ENCODE assay signal across 8 cellular contexts in the genomic region with DNA sequence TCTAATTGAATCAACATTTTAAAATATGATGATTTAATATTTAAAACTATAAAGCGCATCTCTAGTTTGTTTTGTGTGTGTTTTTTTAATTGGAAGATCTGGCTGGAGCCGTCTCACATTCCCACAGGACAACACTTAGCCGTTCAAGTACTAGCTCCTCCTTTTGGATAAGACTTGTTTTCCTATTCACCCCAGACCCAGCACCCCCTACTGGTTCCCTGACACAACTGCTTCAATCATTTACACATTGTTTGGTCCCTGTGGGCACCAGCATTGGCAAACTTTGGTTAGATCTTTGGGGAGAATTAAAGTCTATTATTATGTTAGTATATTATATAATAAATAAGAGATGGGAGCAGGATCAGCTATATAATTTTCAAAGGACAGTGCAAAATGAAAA. TPM values are rescaled to one million over a fixed set of nuclear protein-coding genes. Genes with fewer than 3 reads are reported as not detected.
DNase-seq lines count a peak whose midpoint lies in the region; ATAC-seq, FAIRE-seq and TF ChIP-seq lines count a peak whose summit lies in the region.

No MANE protein-coding gene starts in this region.

- no peaks in the 10 kb centered on the region for H3K4me1 Mint-ChIP-seq in astrocyte (ENCODE audit: low read depth, unreplicated experiment)
- H3K4me1 Mint-ChIP-seq in progenitor cell of endocrine pancreas (ENCODE audit: low read depth): no peaks in the 10 kb centered on the region

- DNase-seq in NCI-H2227 (lab: John Stamatoyannopoulos, UW; ENCODE audit: unreplicated experiment) (peak; percentile 23), NCI-H2227 treated with DMSO at 0.1 percent for 48 hours (lab: John Stamatoyannopoulos, UW) (no peak), astrocyte (ENCODE audit: low read depth) (no peak), progenitor cell of endocrine pancreas (ENCODE audit: low spot score, unreplicated experiment) (no peak), GM20000 (ENCODE audit: low spot score) (no peak), HK-2 (ENCODE audit: unreplicated experiment) (no peak), NCI-H2107 treated with DMSO at 0.1 percent for 48 hours (lab: John Stamatoyannopoulos, UW; ENCODE audit: unreplicated experiment) (no peak)

- peak; percentile 26 for TF ChIP-seq CTCF in astrocyte (IDR thresholded peaks at IDR 0.05; ENCODE audit: insufficient read depth, low read depth, low read length)
- peak; percentile 32 for TF ChIP-seq CTCF in progenitor cell of endocrine pancreas (IDR thresholded peaks at IDR 0.05; ENCODE audit: unreplicated experiment)
- TF ChIP-seq CTCF in GM20000 (IDR thresholded peaks at IDR 0.05; ENCODE audit: extremely low read depth, missing control alignments): no peak

- no peaks in the 10 kb centered on the region for H3K79me2 ChIP-seq in astrocyte (ENCODE audit: insufficient read depth, low read length)

- no peak overlapping the region for H3K4me2 ChIP-seq in astrocyte (ENCODE audit: low read length)

- H3K27ac Mint-ChIP-seq in astrocyte (ENCODE audit: unreplicated experiment): no peak overlapping the region
- H3K27ac Mint-ChIP-seq in progenitor cell of endocrine pancreas: no peak overlapping the region

- no peak overlapping the region for H2AFZ ChIP-seq in astrocyte (ENCODE audit: low read depth, low read length)

- H3K36me3 Mint-ChIP-seq in astrocyte (ENCODE audit: low read depth, unreplicated experiment): no peaks in the 10 kb centered on the region
- no peaks in the 10 kb centered on the region for H3K36me3 Mint-ChIP-seq in progenitor cell of endocrine pancreas (ENCODE audit: insufficient read depth)

- peak; percentile 62 for ATAC-seq in HG03432 (IDR thresholded peaks at IDR 0.05; ENCODE audit: unreplicated experiment)

- H3K27me3 ChIP-seq in astrocyte (ENCODE audit: insufficient read depth, low read length): no peaks in the 10 kb centered on the region

- H3K36me3 ChIP-seq in astrocyte (ENCODE audit: insufficient read depth, low read length): peaks cover 4% of the 10 kb centered on the region

- H3K4me3 Mint-ChIP-seq in astrocyte (ENCODE audit: unreplicated experiment) (no peak overlapping the region), progenitor cell of endocrine pancreas (ENCODE audit: low read depth) (no peak overlapping the region)

- H3K27ac ChIP-seq in astrocyte (ENCODE audit: low read depth, low read length): no peak overlapping the region

- H3K4me3 ChIP-seq in astrocyte (ENCODE audit: insufficient read depth, low read depth, low read length): no peak overlapping the region

- no peaks in the 10 kb centered on the region for H4K20me1 ChIP-seq in astrocyte (ENCODE audit: insufficient read depth, low read length)

- H3K9me3 ChIP-seq in astrocyte (ENCODE audit: insufficient read depth, low read depth, low read length): no peaks in the 10 kb centered on the region

- no peaks in the 10 kb centered on the region for H3K27me3 Mint-ChIP-seq in astrocyte (ENCODE audit: low read depth, unreplicated experiment)
- peaks cover 8% of the 10 kb centered on the region for H3K27me3 Mint-ChIP-seq in progenitor cell of endocrine pancreas

- no peak for FAIRE-seq in astrocyte (lab: Jason Lieb, UNC)

- no peaks in the 10 kb centered on the region for H3K4me1 ChIP-seq in astrocyte (ENCODE audit: insufficient read depth, low read length)

- H3K9me3 Mint-ChIP-seq in astrocyte (ENCODE audit: unreplicated experiment): no peaks in the 10 kb centered on the region
- H3K9me3 Mint-ChIP-seq in progenitor cell of endocrine pancreas (ENCODE audit: low read depth): no peaks in the 10 kb centered on the region

- H3K9ac ChIP-seq in astrocyte (ENCODE audit: low read length): no peak overlapping the region

RNA-seq across cellular contexts. Expression of a gene that starts 34.5 kb away (rescaled TPM):
- total RNA-seq in astrocyte (17.2 and 19.4 TPM in 2 replicates), progenitor cell of endocrine pancreas (9.1 and 10.3 TPM in 2 replicates)

RNA-seq across cellular contexts. Expression of a gene that starts 34.6 kb away (rescaled TPM):
- total RNA-seq in astrocyte (29.8 and 31.0 TPM in 2 replicates), progenitor cell of endocrine pancreas (32.5 and 36.9 TPM in 2 replicates)
